13 cellular contexts compared by ENCODE assay signal in genomic region chr7:44102846-44103565, GRCh38. TPM values are rescaled to one million over a fixed set of nuclear protein-coding genes. Genes with fewer than 3 reads are reported as not detected.
DNase-seq lines count a peak whose midpoint lies in the region; ATAC-seq and TF ChIP-seq lines count a peak whose summit lies in the region.
"Had no signal": no experiment of that assay in that cellular context is flagged by ENCODE, and none has a peak within 500 bp of the region (broad histone marks: within the 10 kb centered on the region; RNA-seq: fewer than 3 reads in every experiment).

No MANE protein-coding gene starts in this region.

- no peak for DNase-seq in stimulated activated naive CD8-positive, alpha-beta T cell treated with anti-CD3 and anti-CD28 coated beads, Interleukin-15, Interleukin-2, amounts not matched to agents 100 U/mL and 50 U/mL, for 24 hours
- no peak for DNase-seq in caudate nucleus (lab: John Stamatoyannopoulos, UW)
- DNase-seq in aorta: peak in 1 of 2 donors; percentile 42
- DNase-seq in NCI-H524 (lab: John Stamatoyannopoulos, UW): no peak
- DNase-seq: effector CD4-positive, alpha-beta T cell; H7; NCI-H1694 had no signal

- H3K27ac Mint-ChIP-seq in stimulated activated naive CD8-positive, alpha-beta T cell treated with anti-CD3 and anti-CD28 coated beads, Interleukin-15, Interleukin-2, amounts not matched to agents 100 ng/mL and 50 ng/mL, for 24 hours: peak overlapping the region; percentile 2
- H3K27ac Mint-ChIP-seq in nephron: peak overlapping the region; percentile 62 to 82 (median 79)

- TF ChIP-seq CTCF in nephron (IDR thresholded peaks at IDR 0.05; ENCODE audit: unreplicated experiment in 3 of 3): no peak

- H3K27ac ChIP-seq in caudate nucleus (ENCODE audit: low read depth, low read length) (peak overlapping the region; percentile 70), aorta (ENCODE audit: low read depth in 1 of 2, low read length in 2 of 2) (peak overlapping the region; percentile 81 to 97)

- no peaks in the 10 kb centered on the region for H3K27me3 ChIP-seq in aorta (ENCODE audit: control insufficient read depth in 1 of 2, insufficient read depth in 2 of 2, low read length in 1 of 2)

- H3K9me3 Mint-ChIP-seq in stimulated activated naive CD8-positive, alpha-beta T cell treated with anti-CD3 and anti-CD28 coated beads, Interleukin-15, Interleukin-2, amounts not matched to agents 100 ng/mL and 50 ng/mL, for 24 hours: no peaks in the 10 kb centered on the region
- H3K9me3 Mint-ChIP-seq in nephron: no peaks in the 10 kb centered on the region

- 51 to 54% methylated on average over 8 of the region's 8 CpGs for WGBS in aorta, 2 donors

- H3K4me1 ChIP-seq in aorta (ENCODE audit: control insufficient read depth in 1 of 2, insufficient read depth in 2 of 2, low read length in 2 of 2): peaks cover 0 to 9% of the 10 kb centered on the region in 2 donors

- H3K36me3 ChIP-seq in aorta (ENCODE audit: control insufficient read depth in 1 of 2, insufficient read depth in 2 of 2, low read length in 1 of 2): peaks cover 0 to under 1% of the 10 kb centered on the region in 2 donors

- peaks cover 3% of the 10 kb centered on the region for H3K27me3 Mint-ChIP-seq in stimulated activated naive CD8-positive, alpha-beta T cell treated with anti-CD3 and anti-CD28 coated beads, Interleukin-15, Interleukin-2, amounts not matched to agents 100 ng/mL and 50 ng/mL, for 24 hours
- peaks cover 5% of the 10 kb centered on the region for H3K27me3 Mint-ChIP-seq in nephron (ENCODE audit: low read depth)

- ATAC-seq in stimulated activated naive CD8-positive, alpha-beta T cell treated with anti-CD3 and anti-CD28 coated beads, Interleukin-15, Interleukin-2, amounts not matched to agents 100 U/mL and 50 U/mL, for 24 hours: no peak
- no peak for ATAC-seq in aorta (ENCODE audit: low FRiP score)
- ATAC-seq in GM21526 (IDR thresholded peaks at IDR 0.05; ENCODE audit: low FRiP score, unreplicated experiment): no peak
- ATAC-seq in GM18517 (IDR thresholded peaks at IDR 0.05; ENCODE audit: unreplicated experiment): no peak

- no peaks in the 10 kb centered on the region for H3K36me3 Mint-ChIP-seq in stimulated activated naive CD8-positive, alpha-beta T cell treated with anti-CD3 and anti-CD28 coated beads, Interleukin-15, Interleukin-2, amounts not matched to agents 100 ng/mL and 50 ng/mL, for 24 hours (ENCODE audit: low read depth)
- H3K36me3 Mint-ChIP-seq in nephron (ENCODE audit: low read depth): no peaks in the 10 kb centered on the region
- H3K36me3 Mint-ChIP-seq: CD14-positive monocyte had no signal

- H3K4me3 Mint-ChIP-seq in stimulated activated naive CD8-positive, alpha-beta T cell treated with anti-CD3 and anti-CD28 coated beads, Interleukin-15, Interleukin-2, amounts not matched to agents 100 ng/mL and 50 ng/mL, for 24 hours: peak overlapping the region; percentile 66
- peak overlapping the region; percentile 79 to 87 (median 81) for H3K4me3 Mint-ChIP-seq in nephron

- intact Hi-C loops in aorta (cut with DNase I): loop anchor here in 1 of 2 donors (1.0 kb wide), 1 partner anchor 15 kb away; no protein-coding TSS in a partner anchor

- H3K9me3 ChIP-seq in aorta (ENCODE audit: control insufficient read depth, low read length): no peaks in the 10 kb centered on the region

- no peak overlapping the region for H3K4me3 ChIP-seq in aorta (ENCODE audit: low read length in 2 of 2)

- peaks cover 20% of the 10 kb centered on the region for H3K4me1 Mint-ChIP-seq in stimulated activated naive CD8-positive, alpha-beta T cell treated with anti-CD3 and anti-CD28 coated beads, Interleukin-15, Interleukin-2, amounts not matched to agents 100 ng/mL and 50 ng/mL, for 24 hours (ENCODE audit: low read depth)
- H3K4me1 Mint-ChIP-seq in nephron: peaks cover 42% of the 10 kb centered on the region

RNA-seq across cellular contexts. Expression of gene AEBP1, which starts 1.1 kb away (rescaled TPM):
- 1,000 to 10,000 TPM in 1 of 2 donors, 100 to 1,000 TPM in 1; 856 to 1,098 TPM for total RNA-seq in aorta
- polyA plus RNA-seq in aorta: 1,000 to 10,000 TPM in 1 of 2 donors, 100 to 1,000 TPM in 1; 293 to 2,243 TPM
- polyA plus RNA-seq: CD14-positive monocyte had no signal

RNA-seq across cellular contexts. Expression of gene POLD2, which starts 20.3 kb away (rescaled TPM):
- 10 to 100 TPM; 49.5 to 53.4 TPM for total RNA-seq in aorta
- 10 to 100 TPM; 31.6 to 93.1 TPM for polyA plus RNA-seq in aorta

RNA-seq across cellular contexts. Expression of gene POLM, which starts 20.7 kb away (rescaled TPM):
- 10 to 100 TPM; 27.6 to 35.7 TPM for total RNA-seq in aorta
- 10 to 100 TPM in 1 of 2 donors, 1 to 10 TPM in 1; 8.4 to 35.6 TPM for polyA plus RNA-seq in aorta

RNA-seq across cellular contexts. Expression of gene PGAM2, which starts 37.6 kb away (rescaled TPM):
- 1 to 10 TPM; 4.1 to 4.8 TPM for total RNA-seq in aorta
- 1 to 10 TPM; 8.0 to 9.5 TPM for polyA plus RNA-seq in aorta
- polyA plus RNA-seq: CD14-positive monocyte had no signal

RNA-seq across cellular contexts. Expression of gene MYL7, which starts 38.1 kb away (rescaled TPM):
- total RNA-seq in aorta: not detected
- polyA plus RNA-seq in aorta: 1 to 10 TPM; 2.6 to 4.1 TPM
- total RNA-seq: subcutaneous adipose tissue had no signal
- polyA plus RNA-seq: CD14-positive monocyte had no signal
